ENCODE assay signal across 8 cellular contexts in the genomic region with DNA sequence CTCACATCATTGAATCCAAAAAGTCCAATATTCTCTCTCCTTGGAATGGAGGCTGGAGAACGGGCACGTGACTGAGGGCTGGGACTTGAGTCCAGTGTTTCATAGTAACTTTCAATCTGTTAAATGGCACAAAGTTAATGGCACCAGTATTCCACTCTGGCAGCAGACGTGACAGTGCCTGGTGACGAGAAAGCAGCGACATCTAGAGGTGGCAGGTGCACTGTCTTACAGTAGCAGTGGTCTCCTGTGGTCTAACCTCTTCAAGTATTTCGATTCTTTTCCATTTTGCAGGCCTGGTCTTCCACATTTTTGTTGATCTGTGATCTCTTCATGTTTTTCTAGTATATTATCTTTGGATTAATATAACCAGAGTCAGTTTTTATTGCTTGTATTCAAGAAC.
A peak's percentile ranks its signal among the peaks of the same experiment; 100 is the strongest.
DNase-seq lines count a peak whose midpoint lies in the region; ATAC-seq and TF ChIP-seq lines count a peak whose summit lies in the region.

No MANE protein-coding gene starts in this region.

- H3K27ac ChIP-seq in Karpas-422 (ENCODE audit: low read length) (no peak overlapping the region), uterus (no peak overlapping the region)

- H3K4me3 ChIP-seq in Karpas-422 (ENCODE audit: low read length) (no peak overlapping the region), uterus (no peak overlapping the region)

- no peaks in the 10 kb centered on the region for H3K9me3 Mint-ChIP-seq in activated T-helper 2 cell treated with anti-CD3 and anti-CD28 coated beads, Interferon-gamma antibody, Interleukin-2, Interleukin-4, amounts not matched to agents 10 μg/mL and 5 μg/mL and 100 μg/mL, durations not matched to agents 14 hours and 24 hours and 36 hours

- H3K36me3 ChIP-seq in Karpas-422 (ENCODE audit: insufficient read depth, low read length) (no peaks in the 10 kb centered on the region), uterus (no peaks in the 10 kb centered on the region)

- no peaks in the 10 kb centered on the region for H3K9me2 ChIP-seq in Karpas-422 (replicated peaks; ENCODE audit: insufficient read depth, low read length)

- H3K4me3 Mint-ChIP-seq in activated T-helper 2 cell treated with anti-CD3 and anti-CD28 coated beads, Interferon-gamma antibody, Interleukin-2, Interleukin-4, amounts not matched to agents 10 μg/mL and 5 μg/mL and 100 μg/mL, durations not matched to agents 14 hours and 24 hours and 36 hours (ENCODE audit: low read depth) = no peak overlapping the region

- no peak overlapping the region for H2AFZ ChIP-seq in Karpas-422 (ENCODE audit: low read length)

- intact Hi-C loops in activated T-helper 2 cell treated with anti-CD3 and anti-CD28 coated beads, Interferon-gamma antibody, Interleukin-2, Interleukin-4, amounts not matched to agents 10 μg/mL and 5 μg/mL and 100 μg/mL, durations not matched to agents 14 hours and 24 hours and 36 hours (cut with micrococcal nuclease) = no loop called here
- intact Hi-C loops in uterus (cut with DNase I; ENCODE audit: low total_unique reads) = no loop called here

- no peaks in the 10 kb centered on the region for H3K9me3 ChIP-seq in Karpas-422 (ENCODE audit: low read length)
- no peaks in the 10 kb centered on the region for H3K9me3 ChIP-seq in uterus

- DNase-seq in Daoy (ENCODE audit: low read depth) (peak; percentile 33), Karpas-422 (peak; percentile 78), ecto neural progenitor cell (ENCODE audit: low spot score) (peak; percentile 49), globus pallidus (ENCODE audit: low spot score) (no peak), NCI-H2196 treated with DMSO at 0.1 percent for 48 hours (lab: John Stamatoyannopoulos, UW; ENCODE audit: unreplicated experiment) (no peak), uterus (no peak)
- DNase-seq in activated T-helper 2 cell treated with anti-CD3 and anti-CD28 coated beads, Interferon-gamma antibody, Interleukin-2, Interleukin-4, amounts not matched to agents 10 μg/mL and 5 μg/mL and 100 μg/mL, durations not matched to agents 14 hours and 24 hours and 36 hours (ENCODE audit: low spot score) = no peak

- no peaks in the 10 kb centered on the region for H4K20me1 ChIP-seq in Karpas-422 (ENCODE audit: insufficient read depth, low read depth, low read length)

- no peaks in the 10 kb centered on the region for H3K27me3 ChIP-seq in Karpas-422 (ENCODE audit: low read length)
- no peaks in the 10 kb centered on the region for H3K27me3 ChIP-seq in uterus

- no peaks in the 10 kb centered on the region for H3K79me2 ChIP-seq in Karpas-422 (ENCODE audit: low read length)

- no peaks in the 10 kb centered on the region for H3K36me3 Mint-ChIP-seq in activated T-helper 2 cell treated with anti-CD3 and anti-CD28 coated beads, Interferon-gamma antibody, Interleukin-2, Interleukin-4, amounts not matched to agents 10 μg/mL and 5 μg/mL and 100 μg/mL, durations not matched to agents 14 hours and 24 hours and 36 hours (ENCODE audit: low read depth)

- no peaks in the 10 kb centered on the region for H3K4me1 ChIP-seq in Karpas-422 (ENCODE audit: low read length)
- no peaks in the 10 kb centered on the region for H3K4me1 ChIP-seq in uterus

- no peak for TF ChIP-seq POLR2A in uterus (IDR thresholded peaks at IDR 0.05)

- no peak overlapping the region for H3K9ac ChIP-seq in Karpas-422 (ENCODE audit: low read length)

- peak; percentile 54 for ATAC-seq in GM19468 (IDR thresholded peaks at IDR 0.05; ENCODE audit: extremely low read depth, unreplicated experiment)

- no peaks in the 10 kb centered on the region for H3K27me3 Mint-ChIP-seq in activated T-helper 2 cell treated with anti-CD3 and anti-CD28 coated beads, Interferon-gamma antibody, Interleukin-2, Interleukin-4, amounts not matched to agents 10 μg/mL and 5 μg/mL and 100 μg/mL, durations not matched to agents 14 hours and 24 hours and 36 hours (ENCODE audit: low read depth)

- no peak overlapping the region for H3K4me2 ChIP-seq in Karpas-422 (ENCODE audit: low read depth, low read length, poor library complexity, severe bottlenecking)

- no peaks in the 10 kb centered on the region for H3K4me1 Mint-ChIP-seq in activated T-helper 2 cell treated with anti-CD3 and anti-CD28 coated beads, Interferon-gamma antibody, Interleukin-2, Interleukin-4, amounts not matched to agents 10 μg/mL and 5 μg/mL and 100 μg/mL, durations not matched to agents 14 hours and 24 hours and 36 hours (ENCODE audit: low read depth)

- H3K27ac Mint-ChIP-seq in activated T-helper 2 cell treated with anti-CD3 and anti-CD28 coated beads, Interferon-gamma antibody, Interleukin-2, Interleukin-4, amounts not matched to agents 10 μg/mL and 5 μg/mL and 100 μg/mL, durations not matched to agents 14 hours and 24 hours and 36 hours = no peak overlapping the region

- TF ChIP-seq CTCF in uterus (IDR thresholded peaks at IDR 0.05) = no peak

Comparison
In these comparisons a context has a peak if more than half of its experiments do, and no peak if none do; other contexts are left out.
1. DNase-seq: peak in Daoy (single experiment), Karpas-422 (single experiment) and ecto neural progenitor cell (single experiment); none in globus pallidus (single experiment), NCI-H2196 treated with DMSO at 0.1 percent for 48 hours (single experiment), activated T-helper 2 cell treated with anti-CD3 and anti-CD28 coated beads, Interferon-gamma antibody, Interleukin-2, Interleukin-4, amounts not matched to agents 10 μg/mL and 5 μg/mL and 100 μg/mL, durations not matched to agents 14 hours and 24 hours and 36 hours (single experiment) and uterus (0 of 2).